ENCODE assay signal across 8 cellular contexts in the genomic region with DNA sequence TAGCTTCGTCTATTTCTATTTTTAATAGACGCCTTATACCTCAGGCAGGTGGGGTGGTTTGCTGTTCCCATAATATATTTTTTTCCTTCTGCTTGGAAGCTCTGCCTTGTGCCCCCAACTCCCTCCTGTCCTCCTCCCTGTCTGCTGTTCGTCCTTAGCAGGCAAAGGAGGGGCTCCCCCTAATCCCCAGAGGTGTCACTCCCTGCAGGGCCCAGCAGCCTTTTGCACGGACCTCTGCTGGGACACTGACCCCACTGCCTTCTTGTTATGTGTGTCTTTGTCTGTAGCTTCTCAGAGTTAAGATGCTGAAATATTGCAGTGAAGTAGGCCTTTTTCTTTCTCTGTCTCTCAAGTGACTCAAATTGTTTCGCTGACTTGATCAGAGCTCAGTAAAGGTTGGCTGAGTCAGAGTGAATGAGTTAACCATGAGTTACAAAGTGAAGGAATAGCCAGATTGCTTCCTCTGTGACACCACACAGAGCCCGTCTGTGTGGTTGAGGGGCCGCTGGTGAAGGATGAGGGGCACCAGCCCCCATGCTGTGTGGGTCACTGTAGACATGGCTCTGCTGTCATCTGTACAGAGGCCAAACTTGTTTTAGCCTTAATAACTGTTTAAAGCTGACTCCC. TPM values are rescaled to one million over a fixed set of nuclear protein-coding genes. Genes with fewer than 3 reads are reported as not detected.
A peak's percentile ranks its signal among the peaks of the same experiment; 100 is the strongest.
DNase-seq lines count a peak whose midpoint lies in the region; ATAC-seq and TF ChIP-seq lines count a peak whose summit lies in the region.

No MANE protein-coding gene starts in this region.

- peak; percentile 19 for DNase-seq in AG04449 (ENCODE audit: low read depth, low spot score)
- peak; percentile 60 for DNase-seq in fibroblast of pulmonary artery (ENCODE audit: low read depth)
- no peak for DNase-seq in NCI-H510A treated with DMSO at 0.1 percent for 48 hours (lab: John Stamatoyannopoulos, UW)
- no peak for DNase-seq in NCI-H2196 treated with DMSO at 0.1 percent for 48 hours (lab: John Stamatoyannopoulos, UW; ENCODE audit: unreplicated experiment)
- no peak for DNase-seq in prostate gland (ENCODE audit: low spot score)
- no peak for DNase-seq in medulla oblongata (ENCODE audit: extremely low spot score)

- intact Hi-C loops in prostate gland (cut with DNase I) = no loop called here

- CTCF ChIA-PET in AG04449 (lab: Yijun Ruan, JAX) = interaction anchor here (0.7 to 1.6 kb wide), 3 partner anchors 91 to 236 kb away, joined by 3 to 4 read pairs (median 4); no protein-coding TSS in a partner anchor

- no peaks in the 10 kb centered on the region for H3K4me1 ChIP-seq in prostate gland (replicated peaks)

- H3K9me3 ChIP-seq in prostate gland = no peaks in the 10 kb centered on the region

- no peak overlapping the region for H3K4me3 ChIP-seq in AG04449 (ENCODE audit: low read depth, low read length)
- no peak overlapping the region for H3K4me3 ChIP-seq in fibroblast of pulmonary artery (replicated peaks; ENCODE audit: low read depth, low read length)
- no peak overlapping the region for H3K4me3 ChIP-seq in prostate gland

- TF ChIP-seq CTCF in AG04449 (IDR thresholded peaks at IDR 0.05; ENCODE audit: insufficient read depth, low read length, missing control alignments) = no peak
- TF ChIP-seq CTCF in fibroblast of pulmonary artery (IDR thresholded peaks at IDR 0.05; ENCODE audit: low read length, missing control alignments) = no peak
- TF ChIP-seq CTCF in prostate gland (IDR thresholded peaks at IDR 0.05) = no peak

- H3K36me3 ChIP-seq in prostate gland = no peaks in the 10 kb centered on the region

- POLR2A ChIA-PET in AG04449 (lab: Yijun Ruan, JAX) = interaction anchor here (0.6 to 0.7 kb wide), 4 partner anchors 31 to 882 kb away, joined by 3 read pairs; no protein-coding TSS in a partner anchor

- no peak for TF ChIP-seq POLR2A in prostate gland (IDR thresholded peaks at IDR 0.05)

- H3K27ac ChIP-seq in prostate gland = no peak overlapping the region

- no peaks in the 10 kb centered on the region for H3K27me3 ChIP-seq in prostate gland (replicated peaks; ENCODE audit: insufficient read depth)

- 75% methylated on average over 7 of the region's 7 CpGs for WGBS in prostate gland

- ATAC-seq in GM19397 (IDR thresholded peaks at IDR 0.05; ENCODE audit: unreplicated experiment) (peak; percentile 52), HG03571 (IDR thresholded peaks at IDR 0.05; ENCODE audit: unreplicated experiment) (peak; percentile 55)

RNA-seq across cellular contexts. Expression of a gene that starts 47.7 kb away (rescaled TPM):
- total RNA-seq in prostate gland = 10 to 100 TPM in 1 of 2 donors, 1 to 10 TPM in 1; 7.2 to 25.4 TPM

Comparison
In these comparisons a context has a peak if more than half of its experiments do, and no peak if none do; other contexts are left out.
1. DNase-seq: peak in AG04449 (single experiment) and fibroblast of pulmonary artery (single experiment); none in NCI-H510A treated with DMSO at 0.1 percent for 48 hours (single experiment), NCI-H2196 treated with DMSO at 0.1 percent for 48 hours (single experiment), prostate gland (single experiment) and medulla oblongata (single experiment).